In genomic region chr6:84136364-84137050, GRCh38 we compare ENCODE assay signal across 16 cellular contexts.
A peak's percentile ranks its signal among the peaks of the same experiment; 100 is the strongest.
DNase-seq lines count a peak whose midpoint lies in the region; ATAC-seq and TF ChIP-seq lines count a peak whose summit lies in the region.
"Had no signal": no experiment of that assay in that cellular context is flagged by ENCODE, and none has a peak within 500 bp of the region (broad histone marks: within the 10 kb centered on the region; RNA-seq: fewer than 3 reads in every experiment).

No MANE protein-coding gene starts in this region.

- H3K79me2 ChIP-seq in HCT116 (ENCODE audit: insufficient read depth, low read length): no peaks in the 10 kb centered on the region

- H3K4me1 ChIP-seq in HCT116 (ENCODE audit: control insufficient read depth in 1 of 2, insufficient read depth in 2 of 2, low read length in 2 of 2): peaks cover 0 to 9% of the 10 kb centered on the region in 2 experiments; a peak in 3 of 4 replicates

- DNase-seq in DMS 273 (lab: John Stamatoyannopoulos, UW; ENCODE audit: unreplicated experiment) (peak; percentile 74), DMS 273 treated with DMSO at 0.1 percent for 48 hours (lab: John Stamatoyannopoulos, UW) (no peak), HCT116 (ENCODE audit: low read depth, low spot score) (no peak), astrocyte of the spinal cord (ENCODE audit: low read depth, low spot score) (peak; percentile 26), choroid plexus epithelial cell (ENCODE audit: low read depth) (peak; percentile 47), NCI-H345 (lab: John Stamatoyannopoulos, UW) (no peak), caudate nucleus (lab: John Stamatoyannopoulos, UW) (no peak)
- DNase-seq: Calu3; CD4-positive, alpha-beta T cell; DND-41; GDM1; GOT3; H9 had no signal

- no peaks in the 10 kb centered on the region for H3K9me2 ChIP-seq in HCT116 (ENCODE audit: insufficient read depth)

- CTCF ChIA-PET in HCT116 (lab: Charles Lee): no interaction called here

- no peak for TF ChIP-seq CTCF in HCT116 (IDR thresholded peaks at IDR 0.05 in 2 of 3, conservative IDR thresholded peaks at IDR 0.05 in 1 of 3; ENCODE audit: borderline replicate concordance in 1 of 3, insufficient read depth in 1 of 3, low read depth in 2 of 3, low read length in 2 of 3)
- no peak for TF ChIP-seq CTCF in astrocyte of the spinal cord (IDR thresholded peaks at IDR 0.05; ENCODE audit: low read depth, low read length)
- TF ChIP-seq CTCF in choroid plexus epithelial cell (conservative IDR thresholded peaks at IDR 0.05; ENCODE audit: low read depth, low read length): no peak

- RAD21 ChIA-PET in HCT116 (lab: Charles Lee; ENCODE audit: low non-redundant PET in 1 of 2, low total read pairs in 2 of 2, uncharacterized antibody in 2 of 2, unreplicated experiment in 2 of 2): no interaction called here

- H3K36me3 ChIP-seq in HCT116 (ENCODE audit: control insufficient read depth in 1 of 2, insufficient read depth in 2 of 2, low read length in 2 of 2): no peaks in the 10 kb centered on the region

- H3K9ac ChIP-seq in HCT116 (ENCODE audit: low read length): no peak overlapping the region

- TF ChIP-seq POLR2A in HCT116 (IDR thresholded peaks at IDR 0.05; ENCODE audit: borderline replicate concordance, extremely low read depth, insufficient read depth, insufficient read length): no peak

- intact Hi-C loops in HCT116 (cut with micrococcal nuclease): no loop called here

- peak overlapping the region; percentile 21; the same call in 1 of the 2 replicates for H3K4me2 ChIP-seq in HCT116 (ENCODE audit: low read length)

- no peak for TF ChIP-seq RAD21 in HCT116 (IDR thresholded peaks at IDR 0.05; ENCODE audit: low read depth)

- no peaks in the 10 kb centered on the region for H3K9me3 ChIP-seq in HCT116 (ENCODE audit: control insufficient read depth in 1 of 2, insufficient read depth in 1 of 2, low read depth in 1 of 2, low read length in 2 of 2)

- ATAC-seq in HCT116: no peak
- no peak for ATAC-seq in HG02642 (IDR thresholded peaks at IDR 0.05; ENCODE audit: poor library complexity, unreplicated experiment)

- in situ Hi-C loops in astrocyte of the spinal cord (cut with HindIII; ENCODE audit: low sequenced_read_pairs): no loop called here

- H2AFZ ChIP-seq in HCT116 (ENCODE audit: low read depth, low read length, poor library complexity, severe bottlenecking): no peak overlapping the region

- no peaks in the 10 kb centered on the region for H4K20me1 ChIP-seq in HCT116 (ENCODE audit: insufficient read depth)

- H3K4me3 ChIP-seq in HCT116 (replicated peaks in 1 of 2; ENCODE audit: low read depth in 1 of 2, low read length in 2 of 2): no peak overlapping the region
- H3K4me3 ChIP-seq in astrocyte of the spinal cord (ENCODE audit: low read depth, low read length): no peak overlapping the region
- H3K4me3 ChIP-seq in choroid plexus epithelial cell (ENCODE audit: low read depth, low read length): no peak overlapping the region

- POLR2A ChIA-PET in HCT116 (lab: Charles Lee): no interaction called here

- no TSS peak for BruUV-seq in HCT116 (replicated peaks; lab: Mats Ljungman, UMichigan)

- H3K27me3 ChIP-seq in HCT116 (ENCODE audit: insufficient read depth, low read length): no peaks in the 10 kb centered on the region

- H3K27ac ChIP-seq in HCT116 (ENCODE audit: low read depth, low read length) (0 out of 2 replicates have a peak overlapping the region, but pooled peaks have one; percentile 18), caudate nucleus (ENCODE audit: low read depth, low read length) (no peak overlapping the region)
- H3K27ac ChIP-seq: 22Rv1, HL-60 had no signal

TF ChIP-seq in HCT116, 20 proteins besides CTCF, POLR2A, EP300 and RAD21:
- no peak for TF ChIP-seq POLR2AphosphoS5 (IDR thresholded peaks at IDR 0.05; ENCODE audit: low read depth, low read length)

Comparison
In these comparisons a context has a peak if more than half of its experiments do, and no peak if none do; other contexts are left out.
1. DNase-seq: peak in DMS 273 (single experiment), astrocyte of the spinal cord (single experiment) and choroid plexus epithelial cell (single experiment); none in DMS 273 treated with DMSO at 0.1 percent for 48 hours (single experiment), HCT116 (single experiment), NCI-H345 (single experiment) and caudate nucleus (0 of 61).